In the genomic region with DNA sequence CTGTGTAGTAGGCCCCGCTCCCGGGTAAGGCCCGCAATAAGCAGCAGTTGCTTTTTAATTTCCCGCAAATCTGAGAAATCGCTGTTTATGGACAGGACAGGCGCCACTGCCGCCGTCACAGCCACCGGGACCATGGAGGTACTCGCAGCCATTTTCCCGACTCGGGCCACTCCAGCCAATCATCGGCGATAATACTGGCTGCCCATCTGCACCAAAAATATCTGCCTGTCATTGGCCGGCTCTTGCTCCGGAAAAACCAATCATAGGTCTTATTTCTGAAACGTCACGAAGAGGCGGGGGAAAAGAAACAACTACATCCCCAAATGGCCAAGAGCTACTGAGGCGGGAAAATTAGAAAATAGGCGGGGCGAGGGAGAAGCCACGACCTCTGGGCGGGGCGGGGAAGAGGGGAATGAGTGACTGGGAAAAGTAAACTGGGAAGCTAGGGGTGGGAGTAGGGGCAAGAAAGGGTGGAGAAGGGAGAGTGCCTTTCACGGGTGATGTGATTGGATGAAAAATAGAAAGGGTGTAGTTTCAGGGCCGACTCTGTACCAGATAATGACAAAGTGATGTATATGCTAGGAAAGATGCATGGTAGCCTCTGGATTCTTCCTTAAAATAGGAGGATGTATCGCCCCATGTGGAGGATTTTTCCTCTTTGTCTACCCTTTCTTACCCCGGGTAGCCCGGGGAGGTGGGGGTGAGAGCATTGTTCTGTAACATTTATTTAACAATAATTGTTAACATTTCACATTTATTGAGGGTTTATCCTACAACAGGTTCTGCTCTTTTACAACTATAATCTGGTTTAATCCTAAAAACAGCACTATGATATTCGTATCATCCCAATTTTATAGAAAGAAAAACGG, we compare ENCODE assay signal across 8 cellular contexts. TPM values are rescaled to one million over a fixed set of nuclear protein-coding genes. Genes with fewer than 3 reads are reported as not detected.
DNase-seq lines count a peak whose midpoint lies in the region; ATAC-seq and TF ChIP-seq lines count a peak whose summit lies in the region.

A gene with protein sequence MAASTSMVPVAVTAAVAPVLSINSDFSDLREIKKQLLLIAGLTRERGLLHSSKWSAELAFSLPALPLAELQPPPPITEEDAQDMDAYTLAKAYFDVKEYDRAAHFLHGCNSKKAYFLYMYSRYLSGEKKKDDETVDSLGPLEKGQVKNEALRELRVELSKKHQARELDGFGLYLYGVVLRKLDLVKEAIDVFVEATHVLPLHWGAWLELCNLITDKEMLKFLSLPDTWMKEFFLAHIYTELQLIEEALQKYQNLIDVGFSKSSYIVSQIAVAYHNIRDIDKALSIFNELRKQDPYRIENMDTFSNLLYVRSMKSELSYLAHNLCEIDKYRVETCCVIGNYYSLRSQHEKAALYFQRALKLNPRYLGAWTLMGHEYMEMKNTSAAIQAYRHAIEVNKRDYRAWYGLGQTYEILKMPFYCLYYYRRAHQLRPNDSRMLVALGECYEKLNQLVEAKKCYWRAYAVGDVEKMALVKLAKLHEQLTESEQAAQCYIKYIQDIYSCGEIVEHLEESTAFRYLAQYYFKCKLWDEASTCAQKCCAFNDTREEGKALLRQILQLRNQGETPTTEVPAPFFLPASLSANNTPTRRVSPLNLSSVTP (minus strand): TSS at position 163 of the 869 bp plus-strand sequence. CDS start 11 bp downstream, at position 152.

- peaks cover 11% of the 10 kb centered on the region for H3K36me3 ChIP-seq in CD8-positive, alpha-beta memory T cell (ENCODE audit: insufficient read depth, low read length)
- no peaks in the 10 kb centered on the region for H3K36me3 ChIP-seq in lung (ENCODE audit: control insufficient read depth in 2 of 2, insufficient read depth in 2 of 2, low read length in 2 of 2)

- CTCF ChIA-PET in CD8-positive, alpha-beta memory T cell (lab: Charles Lee): interaction anchor here (0.9 to 4.3 kb wide), 3 partner anchors 12 to 144 kb away, joined by 3 to 22 read pairs (median 3); a partner anchor contains a TSS

- WGBS in lung, 2 donors: 1% methylated on average over 32 of the region's 32 CpGs

- peaks cover 0 to 2% (median 0%) of the 10 kb centered on the region in 5 donors for H3K9me3 Mint-ChIP-seq in CD8-positive, alpha-beta memory T cell

- H3K27me3 Mint-ChIP-seq in CD8-positive, alpha-beta memory T cell: peaks cover 0 to 3% of the 10 kb centered on the region in 2 donors

- no peak for TF ChIP-seq CTCF in lung (IDR thresholded peaks at IDR 0.05; ENCODE audit: control extremely low read depth, extremely low read depth)

- H3K4me3 ChIP-seq in CD8-positive, alpha-beta memory T cell (ENCODE audit: low read length): peak within 1 kb of the TSS; percentile 95
- peak within 1 kb of the TSS; percentile 91 for H3K4me3 ChIP-seq in lung

- peak; percentile 87 for ATAC-seq in GM19468 (IDR thresholded peaks at IDR 0.05; ENCODE audit: extremely low read depth, unreplicated experiment)
- ATAC-seq in lung (ENCODE audit: insufficient read depth, low FRiP score): peak; percentile 99

- H3K36me3 Mint-ChIP-seq in CD8-positive, alpha-beta memory T cell: peaks cover 0 to 18% (median 2%) of the 10 kb centered on the region in 3 donors

- no peaks in the 10 kb centered on the region for H3K9me3 ChIP-seq in CD8-positive, alpha-beta memory T cell (ENCODE audit: low read length)
- H3K9me3 ChIP-seq in lung (ENCODE audit: control insufficient read depth in 2 of 2, insufficient read depth in 1 of 2, low read length in 1 of 2): no peaks in the 10 kb centered on the region

- POLR2A ChIA-PET in CD8-positive, alpha-beta memory T cell (lab: Charles Lee): interaction anchor here (0.7 to 1.2 kb wide), 4 partner anchors 34 to 140 kb away, joined by 3 to 5 read pairs (median 4); a partner anchor contains a TSS

- peak within 1 kb of the TSS; percentile 95 to 99 (median 98) for H3K4me3 Mint-ChIP-seq in CD8-positive, alpha-beta memory T cell

- H3K27ac ChIP-seq in CD8-positive, alpha-beta memory T cell (ENCODE audit: low read depth, low read length): peak within 1 kb of the TSS; percentile 92
- H3K27ac ChIP-seq in lung (ENCODE audit: low read depth in 1 of 2, low read length in 1 of 2): peak within 1 kb of the TSS; percentile 64 to 82

- no peaks in the 10 kb centered on the region for H3K27me3 ChIP-seq in CD8-positive, alpha-beta memory T cell (ENCODE audit: insufficient read depth, low read length, poor library complexity, severe bottlenecking)
- no peaks in the 10 kb centered on the region for H3K27me3 ChIP-seq in lung (ENCODE audit: control insufficient read depth, insufficient read depth)

- peaks cover 23 to 29% (median 29%) of the 10 kb centered on the region in 3 donors for H3K4me1 Mint-ChIP-seq in CD8-positive, alpha-beta memory T cell

- peak; percentile 82 to 94 (median 92) for DNase-seq in CD8-positive, alpha-beta memory T cell
- DNase-seq in HS-5 (ENCODE audit: low read depth) (peak; percentile 97), lung (ENCODE audit: low spot score) (peak; percentile 95)
- peak; percentile 88 for DNase-seq in NK-92 treated with Interleukin-12 subunit alpha and Interleukin-12 subunit beta, amount 100 ng/mL, for 24 hours (lab: John Stamatoyannopoulos, UW)
- peak; percentile 90 for DNase-seq in activated CD8-positive, alpha-beta memory T cell treated with anti-CD3 and anti-CD28 coated beads for 24 hours
- peak; percentile 83 for DNase-seq in effector CD8-positive, alpha-beta T cell (lab: John Stamatoyannopoulos, UW)
- peak; percentile 68 to 78 (median 74) for DNase-seq in stimulated activated CD4-positive, alpha-beta T cell treated with anti-CD3 and anti-CD28 coated beads, TNF-alpha, amount 100 ng/mL, for 4 hours (ENCODE audit: low read depth in 3 of 3)

- H3K4me1 ChIP-seq in CD8-positive, alpha-beta memory T cell (ENCODE audit: insufficient read depth, low read length): peaks cover 21% of the 10 kb centered on the region
- peaks cover 4 to 7% of the 10 kb centered on the region in 2 donors for H3K4me1 ChIP-seq in lung (ENCODE audit: control insufficient read depth in 2 of 2, insufficient read depth in 2 of 2, low read length in 2 of 2)

- peak within 1 kb of the TSS; percentile 76 to 98 (median 97) for H3K27ac Mint-ChIP-seq in CD8-positive, alpha-beta memory T cell

RNA-seq across cellular contexts. Expression of the gene that starts here (rescaled TPM):
- 10 to 100 TPM; 48.7 to 49.7 TPM for total RNA-seq in CD8-positive, alpha-beta memory T cell
- 21.9 TPM for polyA plus RNA-seq in CD8-positive, alpha-beta memory T cell
- 10 to 100 TPM; 19.8 to 41.8 TPM for total RNA-seq in lung
- 10 to 100 TPM in 1 of 2 donors, 1 to 10 TPM in 1; 9.9 to 14.3 TPM for polyA plus RNA-seq in lung

Comparison
In these comparisons a context has a peak if more than half of its experiments do, and no peak if none do; other contexts are left out.
1. Peak in every context shown above with its lines: DNase-seq, ATAC-seq, H3K4me3 ChIP-seq and H3K27ac ChIP-seq.